Comparison of ENCODE assay signal across 8 cellular contexts in the genomic region with DNA sequence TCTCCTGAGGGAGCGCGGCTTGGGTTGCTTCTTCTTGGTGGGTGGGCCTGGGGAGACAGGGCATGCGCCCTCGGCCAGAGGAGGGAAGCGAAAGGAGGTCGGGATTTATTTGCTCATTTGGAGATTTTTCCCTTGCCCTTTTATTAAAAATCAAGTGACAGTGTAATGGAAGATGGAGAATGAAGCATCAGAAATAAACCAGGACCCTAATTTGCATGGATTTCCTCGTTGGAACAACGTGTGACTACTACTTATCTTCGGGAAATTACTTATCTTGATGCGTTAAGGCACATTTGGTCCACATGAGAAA. TPM values are rescaled to one million over a fixed set of nuclear protein-coding genes. Genes with fewer than 3 reads are reported as not detected.
DNase-seq lines count a peak whose midpoint lies in the region; ATAC-seq and TF ChIP-seq lines count a peak whose summit lies in the region.

No MANE protein-coding gene starts in this region.

- POLR2A ChIA-PET in activated B cell treated with CpG ODN at 0.5 μM for 24 hours (lab: Charles Lee): interaction anchor here (0.7 kb wide), 1 partner anchor 152 kb away, joined by 4 read pairs; the partner anchor contains the start of gene TMEM165

- peaks cover 2% of the 10 kb centered on the region for H3K36me3 Mint-ChIP-seq in T-helper 1 cell treated with Interleukin-12 subunit alpha and Interleukin-12 subunit beta and Interleukin-4 antibody, amounts not matched to agents 30 μg/mL and 1 μg/mL, for 36 hours (ENCODE audit: low read depth)
- H3K36me3 Mint-ChIP-seq in activated B cell treated with CpG ODN at 0.5 μM for 24 hours (ENCODE audit: low read depth): peaks cover 2% of the 10 kb centered on the region

- H3K4me3 ChIP-seq in heart left ventricle (peak overlapping the region; percentile 73 to 99 (median 95)), psoas muscle (peak overlapping the region; percentile 97)

- H3K9me3 ChIP-seq in heart left ventricle (no peaks in the 10 kb centered on the region), psoas muscle (no peaks in the 10 kb centered on the region)

- TF ChIP-seq CTCF in activated B cell treated with CpG ODN at 0.5 μM for 24 hours (IDR thresholded peaks at IDR 0.05) (no peak), heart left ventricle (IDR thresholded peaks at IDR 0.05) (no peak), psoas muscle (IDR thresholded peaks at IDR 0.05) (no peak)

- H3K36me3 ChIP-seq in heart left ventricle (no peaks in the 10 kb centered on the region), psoas muscle (ENCODE audit: insufficient read depth in 1 of 2, low read depth in 1 of 2) (no peaks in the 10 kb centered on the region)

- no peak for ATAC-seq in activated B cell treated with CpG ODN at 0.5 μM for 24 hours (ENCODE audit: low read depth)
- peak in 3 of 4 donors; percentile 9 to 27 (median 23) for ATAC-seq in heart left ventricle
- ATAC-seq in psoas muscle: no peak
- no peak for ATAC-seq in HG03442 (IDR thresholded peaks at IDR 0.05; ENCODE audit: unreplicated experiment)
- no peak for ATAC-seq in GM21786 (IDR thresholded peaks at IDR 0.05; ENCODE audit: unreplicated experiment)

- 0 to 2% (median 1%) methylated on average over 10 of the region's 10 CpGs for WGBS in heart left ventricle, 4 donors
- 1 to 2% (median 1%) methylated on average over 10 of the region's 10 CpGs for WGBS in psoas muscle, 3 donors

- peaks cover 28% of the 10 kb centered on the region for H3K4me1 Mint-ChIP-seq in T-helper 1 cell treated with Interleukin-12 subunit alpha and Interleukin-12 subunit beta and Interleukin-4 antibody, amounts not matched to agents 30 μg/mL and 1 μg/mL, for 36 hours (ENCODE audit: low read depth)
- peaks cover 28% of the 10 kb centered on the region for H3K4me1 Mint-ChIP-seq in activated B cell treated with CpG ODN at 0.5 μM for 24 hours

- DNase-seq in T-helper 1 cell (no peak), activated B cell treated with CpG ODN at 0.5 μM for 24 hours (no peak), heart left ventricle (peak in 2 of 5 donors; percentile 51 to 70), psoas muscle (peak in 1 of 2 donors; percentile 64)
- no peak for DNase-seq in activated effector memory CD4-positive, alpha-beta T cell treated with Interleukin-2 at 50 U/mL for 16 hours

- peak overlapping the region; percentile 87 for H3K4me3 Mint-ChIP-seq in T-helper 1 cell treated with Interleukin-12 subunit alpha and Interleukin-12 subunit beta and Interleukin-4 antibody, amounts not matched to agents 30 μg/mL and 1 μg/mL, for 36 hours
- H3K4me3 Mint-ChIP-seq in activated B cell treated with CpG ODN at 0.5 μM for 24 hours: peak overlapping the region; percentile 86

- intact Hi-C loops in activated B cell treated with CpG ODN at 0.5 μM for 24 hours (cut with micrococcal nuclease): loop anchor here (1.0 to 10.0 kb wide), 9 partner anchors 15 to 1360 kb away; partner anchors contain the start of genes AASDH, NMU, PAICS and REST
- intact Hi-C loops in heart left ventricle (cut with DNase I): loop anchor here in 9 of 10 donors (2.0 to 10.0 kb wide), 13 partner anchors 93 to 401 kb away; partner anchors contain the start of genes EXOC1 (in 6 of the 9), SRD5A3 (in 5 of the 9), TMEM165 (in 3 of the 9) and CEP135 (in 1 of the 9)
- intact Hi-C loops in psoas muscle (cut with DNase I): loop anchor here (2.0 to 10.0 kb wide), 5 partner anchors 110 to 305 kb away; partner anchors contain the start of genes EXOC1 (in 1 of the 2), SRD5A3 (in 1 of the 2) and TMEM165 (in 1 of the 2)

- no peaks in the 10 kb centered on the region for H3K27me3 ChIP-seq in heart left ventricle
- H3K27me3 ChIP-seq in psoas muscle (ENCODE audit: insufficient read depth in 3 of 3, low read length in 2 of 3): no peaks in the 10 kb centered on the region

- H3K9me3 Mint-ChIP-seq in T-helper 1 cell treated with Interleukin-12 subunit alpha and Interleukin-12 subunit beta and Interleukin-4 antibody, amounts not matched to agents 30 μg/mL and 1 μg/mL, for 36 hours: no peaks in the 10 kb centered on the region
- H3K9me3 Mint-ChIP-seq in activated B cell treated with CpG ODN at 0.5 μM for 24 hours: no peaks in the 10 kb centered on the region

- peaks cover 0 to 31% (median 17%) of the 10 kb centered on the region in 12 donors for H3K4me1 ChIP-seq in heart left ventricle
- peaks cover 18% of the 10 kb centered on the region for H3K4me1 ChIP-seq in psoas muscle

- CTCF ChIA-PET in activated B cell treated with CpG ODN at 0.5 μM for 24 hours (lab: Charles Lee): no interaction called here

- H3K27ac Mint-ChIP-seq in T-helper 1 cell treated with Interleukin-12 subunit alpha and Interleukin-12 subunit beta and Interleukin-4 antibody, amounts not matched to agents 30 μg/mL and 1 μg/mL, for 36 hours: peak overlapping the region; percentile 29
- H3K27ac Mint-ChIP-seq in activated B cell treated with CpG ODN at 0.5 μM for 24 hours: peak overlapping the region; percentile 90

- peak overlapping the region; percentile 97 to 99 (median 99) for H3K27ac ChIP-seq in heart left ventricle
- H3K27ac ChIP-seq in psoas muscle: peak overlapping the region; percentile 96

- H3K27me3 Mint-ChIP-seq in T-helper 1 cell treated with Interleukin-12 subunit alpha and Interleukin-12 subunit beta and Interleukin-4 antibody, amounts not matched to agents 30 μg/mL and 1 μg/mL, for 36 hours (ENCODE audit: low read depth): peaks cover 31% of the 10 kb centered on the region
- peaks cover 6% of the 10 kb centered on the region for H3K27me3 Mint-ChIP-seq in activated B cell treated with CpG ODN at 0.5 μM for 24 hours

- no peak for TF ChIP-seq POLR2A in heart left ventricle (IDR thresholded peaks at IDR 0.05)

RNA-seq across cellular contexts. Expression of gene CLOCK, which starts 0.7 kb away (rescaled TPM):
- total RNA-seq in activated B cell treated with CpG ODN at 0.5 μM for 24 hours (10.4 and 12.9 TPM in 2 replicates), heart left ventricle (10 to 100 TPM; 27.3 to 42.1 (median 33.2) TPM), psoas muscle (10 to 100 TPM; 21.8 to 54.1 (median 31.5) TPM)
- polyA plus RNA-seq in heart left ventricle (10 to 100 TPM in 1 of 2 donors, 1 to 10 TPM in 1; 8.3 to 20.3 TPM), psoas muscle (10 to 100 TPM in 1 of 3 donors, 1 to 10 TPM in 2; 5.9 to 23.5 (median 7.2) TPM)

RNA-seq across cellular contexts. Expression of gene PDCL2, which starts 44.6 kb away (rescaled TPM):
- not detected in 2 replicates for total RNA-seq in activated B cell treated with CpG ODN at 0.5 μM for 24 hours
- not detected for total RNA-seq in heart left ventricle
- not detected for polyA plus RNA-seq in heart left ventricle
- total RNA-seq in psoas muscle: not detected
- polyA plus RNA-seq in psoas muscle: not detected

Comparison
In these comparisons a context has a peak if more than half of its experiments do, and no peak if none do; other contexts are left out.
1. ATAC-seq: peak in heart left ventricle (3 of 4); none in activated B cell treated with CpG ODN at 0.5 μM for 24 hours (single experiment), psoas muscle (0 of 4), HG03442 (single experiment) and GM21786 (single experiment).